In genomic region chr21:36245115-36245514, GRCh38 we compare ENCODE assay signal across 19 cellular contexts.
DNase-seq lines count a peak whose midpoint lies in the region; ATAC-seq, FAIRE-seq and TF ChIP-seq lines count a peak whose summit lies in the region.
"Had no signal": no experiment of that assay in that cellular context is flagged by ENCODE, and none has a peak within 500 bp of the region (broad histone marks: within the 10 kb centered on the region; RNA-seq: fewer than 3 reads in every experiment).

No MANE protein-coding gene starts in this region.

- H4K8ac ChIP-seq in IMR-90 (ENCODE audit: low read depth in 2 of 2, low read length in 2 of 2) = no peak overlapping the region

- H3K36me3 Mint-ChIP-seq in Caco-2 (ENCODE audit: insufficient read depth, unreplicated experiment) = peaks cover 25% of the 10 kb centered on the region

- no peak overlapping the region for H3K23ac ChIP-seq in IMR-90 (ENCODE audit: low read depth, low read length)

- no peak overlapping the region for H3K9ac ChIP-seq in IMR-90 (ENCODE audit: low read depth, low read length)
- H3K9ac ChIP-seq in K562 (ENCODE audit: insufficient read depth in 1 of 2, low read depth in 2 of 2, low read length in 2 of 2) = peak overlapping the region in 1 of 2 experiments; percentile 50; a peak in 1 of 4 replicates
- H3K9ac ChIP-seq: BLaER1 treated with 17β-estradiol and CSF1 and Interleukin-3, amounts not matched to agents 10 nM and 100 nM; KMS-11 had no signal

- TF ChIP-seq POLR2A in IMR-90 (IDR thresholded peaks at IDR 0.05; ENCODE audit: low read depth, low read length) (no peak), K562 (conservative IDR thresholded peaks at IDR 0.05) (no peak)

- no peak overlapping the region for H3K56ac ChIP-seq in IMR-90 (ENCODE audit: extremely low read depth, insufficient read depth, low read length)

- peaks cover 6 to 24% of the 10 kb centered on the region in 2 experiments; a peak in 2 of 4 replicates for H3K79me1 ChIP-seq in IMR-90 (ENCODE audit: low read depth in 1 of 2, low read length in 2 of 2)

- no peak overlapping the region for H3K4me3 Mint-ChIP-seq in Caco-2 (ENCODE audit: unreplicated experiment)
- H3K4me3 Mint-ChIP-seq: CD4-positive, alpha-beta T cell had no signal

- no peak overlapping the region for H3K18ac ChIP-seq in IMR-90 (ENCODE audit: low read depth, low read length)

- no peaks in the 10 kb centered on the region for H3K27me3 Mint-ChIP-seq in Caco-2 (ENCODE audit: insufficient read depth, unreplicated experiment)
- H3K27me3 Mint-ChIP-seq: CD4-positive, alpha-beta T cell; IgD-negative memory B cell had no signal

- no peaks in the 10 kb centered on the region for H3K79me2 ChIP-seq in K562 (ENCODE audit: control insufficient read depth, insufficient read depth, low read length)

- DNase-seq in Caco-2 (no peak), IMR-90 (no peak), K562 (ENCODE audit: extremely low read depth in 1 of 4, low spot score in 3 of 4) (no peak), upper lobe of right lung (no peak), NCI-H1694 (lab: John Stamatoyannopoulos, UW) (no peak), activated T-cell treated with anti-CD3 and anti-CD28 coated beads for 4 hours (no peak)
- DNase-seq: ACHN, DMS153, DMS79 treated with DMSO at 0.1 percent for 48 hours, EL had no signal

- H3K9me1 ChIP-seq in IMR-90 (ENCODE audit: insufficient read depth, low read length) = peaks cover 19% of the 10 kb centered on the region
- no peaks in the 10 kb centered on the region for H3K9me1 ChIP-seq in K562 (ENCODE audit: control insufficient read depth, insufficient read depth, low read length)

- H2AK9ac ChIP-seq in IMR-90 (replicated peaks; ENCODE audit: low read depth, low read length, poor library complexity) = no peak overlapping the region

- intact Hi-C loops in Caco-2 (cut with micrococcal nuclease; ENCODE audit: unreplicated experiment) (no loop called here), IMR-90 (cut with micrococcal nuclease) (no loop called here), K562 (cut with micrococcal nuclease) (loop anchor here (5.0 kb wide), 1 partner anchor 87 kb away; no protein-coding TSS in a partner anchor), upper lobe of right lung (cut with DNase I) (no loop called here)

- H3K4ac ChIP-seq in IMR-90 (ENCODE audit: low read depth, low read length) = no peak overlapping the region

- no peak overlapping the region for H2BK5ac ChIP-seq in IMR-90 (ENCODE audit: low read depth, low read length, poor library complexity, severe bottlenecking)

- ATAC-seq in IMR-90 (ENCODE audit: low read depth) (no peak), K562 (peak; percentile 65), upper lobe of right lung (peak; percentile 14), HG03095 (IDR thresholded peaks at IDR 0.05; ENCODE audit: unreplicated experiment) (no peak)
- ATAC-seq: HCT116 had no signal

- H3K36me3 ChIP-seq in Caco-2 (ENCODE audit: control insufficient read depth, insufficient read depth, low read length) = peaks cover 3% of the 10 kb centered on the region
- H3K36me3 ChIP-seq in IMR-90 (ENCODE audit: control insufficient read depth, insufficient read depth, low read length) = peaks cover 15% of the 10 kb centered on the region
- H3K36me3 ChIP-seq in K562 (ENCODE audit: control insufficient read depth, insufficient read depth, low read length) = no peaks in the 10 kb centered on the region
- peaks cover 31% of the 10 kb centered on the region for H3K36me3 ChIP-seq in upper lobe of right lung

- dilution Hi-C loops in IMR-90 (cut with HindIII; ENCODE audit: low sequenced_read_pairs, unreplicated experiment) = no loop called here

- H2AK5ac ChIP-seq in IMR-90 (ENCODE audit: low read depth, low read length) = no peak overlapping the region

- H3K4me2 ChIP-seq in IMR-90 (ENCODE audit: low read depth, low read length) (no peak overlapping the region), K562 (ENCODE audit: insufficient read depth, low read length) (peak overlapping the region; percentile 35; the same call in 1 of the 2 replicates)
- H3K4me2 ChIP-seq: BLaER1 treated with 17β-estradiol and CSF1 and Interleukin-3, amounts not matched to agents 10 nM and 100 nM; KMS-11 had no signal

- BruUV-seq in Caco-2 (replicated peaks; lab: Mats Ljungman, UMichigan) = no TSS peak
- BruUV-seq in IMR-90 (replicated peaks; lab: Mats Ljungman, UMichigan) = no TSS peak
- no TSS peak for BruUV-seq in K562 (replicated peaks; lab: Mats Ljungman, UMichigan)

- H3K4me1 Mint-ChIP-seq in Caco-2 (ENCODE audit: low read depth, unreplicated experiment) = no peaks in the 10 kb centered on the region

- WGBS in IMR-90 (ENCODE audit: extremely low coverage in 2 of 2, insufficient read length in 1 of 2), 2 experiments = 99% methylated on average over 13 of the region's 24 CpGs; no CpG with 5 or more reads in 1 of the 2 experiments
- 11% methylated on average over 21 of the region's 24 CpGs for WGBS in K562 (ENCODE audit: insufficient coverage, low coverage, missing lambda C conversion rate)

- no peak overlapping the region for H3K14ac ChIP-seq in IMR-90 (replicated peaks; ENCODE audit: low read depth, low read length)

- H3K4me1 ChIP-seq in Caco-2 = peaks cover 10% of the 10 kb centered on the region
- H3K4me1 ChIP-seq in IMR-90 (ENCODE audit: control insufficient read depth, insufficient read depth, low read length) = peaks cover 5% of the 10 kb centered on the region; the same call in 1 of the 2 replicates
- peaks cover 0 to 8% of the 10 kb centered on the region in 2 experiments; a peak in 2 of 5 replicates for H3K4me1 ChIP-seq in K562 (replicated peaks in 1 of 2; ENCODE audit: control insufficient read depth in 2 of 2, insufficient read depth in 2 of 2, low read length in 2 of 2)
- no peaks in the 10 kb centered on the region for H3K4me1 ChIP-seq in upper lobe of right lung
- H3K4me1 ChIP-seq: BLaER1 treated with 17β-estradiol and CSF1 and Interleukin-3, amounts not matched to agents 10 nM and 100 nM had no signal

- CTCF ChIA-PET in Caco-2 (lab: Charles Lee) = interaction anchor here (2.0 kb wide), 1 partner anchor 35 kb away, joined by 8 read pairs; no protein-coding TSS in a partner anchor
- CTCF ChIA-PET in IMR-90 (lab: Yijun Ruan, JAX) = interaction anchor here (1.1 kb wide), 1 partner anchor 15 kb away, joined by 3 read pairs; no protein-coding TSS in a partner anchor
- CTCF ChIA-PET in K562 (lab: Yijun Ruan, JAX; ENCODE audit: low intra/inter-chr PET ratio) = no interaction called here

- no peak overlapping the region for H4K5ac ChIP-seq in IMR-90 (ENCODE audit: low read depth, low read length)

- no peak overlapping the region for H4K91ac ChIP-seq in IMR-90 (ENCODE audit: insufficient read depth, low read depth, low read length)

- H3K27me3 ChIP-seq in Caco-2 (replicated peaks; ENCODE audit: control insufficient read depth, insufficient read depth, low read length) (no peaks in the 10 kb centered on the region), IMR-90 (ENCODE audit: control insufficient read depth, insufficient read depth, low read length) (no peaks in the 10 kb centered on the region), K562 (ENCODE audit: control insufficient read depth in 2 of 2, insufficient read depth in 2 of 2, low read length in 2 of 2) (peaks cover 36 to 53% of the 10 kb centered on the region in 2 experiments), upper lobe of right lung (no peaks in the 10 kb centered on the region)
- H3K27me3 ChIP-seq: BLaER1 treated with 17β-estradiol and CSF1 and Interleukin-3, amounts not matched to agents 10 nM and 100 nM had no signal

- in situ Hi-C loops in IMR-90 (cut with MboI; ENCODE audit: low sequenced_read_pairs) (no loop called here), K562 (cut with MboI) (no loop called here)

- TF ChIP-seq CTCF in Caco-2 (IDR thresholded peaks at IDR 0.05; ENCODE audit: insufficient read depth in 1 of 2, low read depth in 1 of 2, low read length in 1 of 2, severe bottlenecking in 1 of 2, unreplicated experiment in 1 of 2) = no peak
- TF ChIP-seq CTCF in IMR-90 (conservative IDR thresholded peaks at IDR 0.05; ENCODE audit: low read depth, low read length) = no peak
- TF ChIP-seq CTCF in K562 (IDR thresholded peaks at IDR 0.05 in 2 of 3, conservative IDR thresholded peaks at IDR 0.05 in 1 of 3; ENCODE audit: insufficient read depth in 2 of 3, low read depth in 1 of 3, low read length in 3 of 3) = no peak
- TF ChIP-seq CTCF in upper lobe of right lung (IDR thresholded peaks at IDR 0.05) = no peak

- TF ChIP-seq EP300 in K562 (IDR thresholded peaks at IDR 0.05; ENCODE audit: low read length) = no peak

- H4K20me1 ChIP-seq in IMR-90 (ENCODE audit: insufficient read depth, low read length) (peaks cover 6% of the 10 kb centered on the region), K562 (replicated peaks; ENCODE audit: control insufficient read depth, insufficient read depth, low read length) (no peaks in the 10 kb centered on the region; the same call in 1 of the 2 replicates)

- no peaks in the 10 kb centered on the region for H3K9me3 Mint-ChIP-seq in Caco-2 (ENCODE audit: unreplicated experiment)
- H3K9me3 Mint-ChIP-seq: CD4-positive, alpha-beta T cell; IgD-negative memory B cell had no signal

- no peak overlapping the region for H2BK120ac ChIP-seq in IMR-90 (ENCODE audit: low read depth, low read length)

- H2BK20ac ChIP-seq in IMR-90 (ENCODE audit: low read depth, low read length) = no peak overlapping the region

- H2AFZ ChIP-seq in IMR-90 (replicated peaks; ENCODE audit: low read length, poor library complexity) (peak overlapping the region; percentile 32), K562 (ENCODE audit: low read depth, low read length) (0 out of 2 replicates have a peak overlapping the region, but pooled peaks have one; percentile 0)

- FAIRE-seq in K562 (lab: Jason Lieb, UNC) = no peak
- FAIRE-seq: D721Med, G401.6, GM12891 had no signal

- no peak overlapping the region for H2BK15ac ChIP-seq in IMR-90 (ENCODE audit: low read depth, low read length)

- POLR2A ChIA-PET in Caco-2 (lab: Charles Lee) = interaction anchor here (0.6 kb wide), 1 partner anchor 67 kb away, joined by 4 read pairs; no protein-coding TSS in a partner anchor
- POLR2A ChIA-PET in IMR-90 (lab: Charles Lee; ENCODE audit: unreplicated experiment) = no interaction called here
- POLR2A ChIA-PET in K562 (lab: Yijun Ruan, JAX) = interaction anchor here (0.6 to 1.7 kb wide), 9 partner anchors 9 to 157 kb away, joined by 3 to 7 read pairs (median 4); partner anchors contain the start of gene MORC3

- H3K9me3 ChIP-seq in Caco-2 = no peaks in the 10 kb centered on the region
- no peaks in the 10 kb centered on the region for H3K9me3 ChIP-seq in IMR-90 (ENCODE audit: control insufficient read depth, insufficient read depth, low read length)
- no peaks in the 10 kb centered on the region for H3K9me3 ChIP-seq in K562 (replicated peaks; ENCODE audit: control insufficient read depth, insufficient read depth, low read depth, low read length)
- no peaks in the 10 kb centered on the region for H3K9me3 ChIP-seq in upper lobe of right lung
- H3K9me3 ChIP-seq: BLaER1 treated with 17β-estradiol and CSF1 and Interleukin-3, amounts not matched to agents 10 nM and 100 nM had no signal

- H3K27ac Mint-ChIP-seq in Caco-2 (ENCODE audit: unreplicated experiment) = peak overlapping the region; percentile 48
- H3K27ac Mint-ChIP-seq: CD4-positive, alpha-beta T cell had no signal

- no peak overlapping the region for H3K27ac ChIP-seq in IMR-90 (ENCODE audit: insufficient read depth, low read length)
- no peak overlapping the region for H3K27ac ChIP-seq in K562 (ENCODE audit: extremely low read depth, low read depth, low read length)
- H3K27ac ChIP-seq in upper lobe of right lung = no peak overlapping the region
- H3K27ac ChIP-seq: BLaER1 treated with 17β-estradiol and CSF1 and Interleukin-3, amounts not matched to agents 10 nM and 100 nM; KMS-11 had no signal

- H3K4me3 ChIP-seq in Caco-2 (ENCODE audit: low read depth, low read length) (no peak overlapping the region), IMR-90 (ENCODE audit: insufficient read depth, low read depth, low read length) (no peak overlapping the region), K562 (no peak overlapping the region), upper lobe of right lung (no peak overlapping the region)
- H3K4me3 ChIP-seq: BLaER1 treated with 17β-estradiol and CSF1 and Interleukin-3, amounts not matched to agents 10 nM and 100 nM had no signal

- TF ChIP-seq RAD21 in IMR-90 (IDR thresholded peaks at IDR 0.05; ENCODE audit: low read length) (no peak), K562 (CRISPR knock-in tag; conservative IDR thresholded peaks at IDR 0.05 in 1 of 2, IDR thresholded peaks at IDR 0.05 in 1 of 2) (no peak)

Comparison
In these comparisons a context has a peak if more than half of its experiments do, and no peak if none do; other contexts are left out.
1. ATAC-seq: peak in K562 (single experiment) and upper lobe of right lung (single experiment); none in IMR-90 (single experiment) and HG03095 (single experiment).